16 cellular contexts compared by ENCODE assay signal in genomic region chr19:34017024-34017423, GRCh38.
"Had no signal": no experiment of that assay in that cellular context is flagged by ENCODE, and none has a peak within 500 bp of the region (broad histone marks: within the 10 kb centered on the region; RNA-seq: fewer than 3 reads in every experiment).

No MANE protein-coding gene starts in this region.

- H3K36me3 Mint-ChIP-seq: activated naive CD8-positive, alpha-beta T cell; immature natural killer cell; natural killer cell; stimulated activated memory B cell treated with anti-CD40 and anti-IgM and Interleukin-4, amounts not matched to agents 10 μg/mL and 1 μg/mL and 100 μg/mL, for 72 hours had no signal

- ATAC-seq: activated T-cell treated with anti-CD3 and anti-CD28 coated beads, Interleukin-2, amount 50 U/mL, for 72 hours; gastrocnemius medialis; heart left ventricle; natural killer cell; stimulated activated memory B cell treated with anti-CD40 and anti-IgM and Interleukin-4, amounts not matched to agents 10 μg/mL and 1 μg/mL and 100 μg/mL, for 72 hours; WTC11 had no signal

- H3K36me3 ChIP-seq: gastrocnemius medialis, heart left ventricle had no signal

- H3K4me3 ChIP-seq: gastrocnemius medialis, heart left ventricle had no signal

- H3K4me1 Mint-ChIP-seq: immature natural killer cell; natural killer cell; stimulated activated memory B cell treated with anti-CD40 and anti-IgM and Interleukin-4, amounts not matched to agents 10 μg/mL and 1 μg/mL and 100 μg/mL, for 72 hours; WTC11 had no signal

- H3K27ac Mint-ChIP-seq: activated naive CD8-positive, alpha-beta T cell; activated T-cell treated with anti-CD3 and anti-CD28 coated beads, Interleukin-2, amount 50 U/mL, for 72 hours; immature natural killer cell; natural killer cell; stimulated activated memory B cell treated with anti-CD40 and anti-IgM and Interleukin-4, amounts not matched to agents 10 μg/mL and 1 μg/mL and 100 μg/mL, for 72 hours; WTC11 had no signal

- FAIRE-seq: colon had no signal

- DNase-seq: activated CD4-positive, alpha-beta T cell treated with anti-CD3 and anti-CD28 coated beads for 4 hours; activated CD8-positive, alpha-beta memory T cell treated with anti-CD3 and anti-CD28 coated beads, Interleukin-2, amount 50 U/mL, for 48 hours; activated gamma-delta T cell; activated T-cell treated with anti-CD3 and anti-CD28 coated beads, Interleukin-2, amount 50 U/mL, for 72 hours; amniotic stem cell; erythroblast; gastrocnemius medialis; heart left ventricle; immature natural killer cell; mesendoderm; natural killer cell; nucleus accumbens had no signal

- H3K4me3 Mint-ChIP-seq: activated naive CD8-positive, alpha-beta T cell; activated T-cell treated with anti-CD3 and anti-CD28 coated beads, Interleukin-2, amount 50 U/mL, for 72 hours; immature natural killer cell; natural killer cell; stimulated activated memory B cell treated with anti-CD40 and anti-IgM and Interleukin-4, amounts not matched to agents 10 μg/mL and 1 μg/mL and 100 μg/mL, for 72 hours; WTC11 had no signal

- H3K9me3 ChIP-seq: gastrocnemius medialis had no signal

- H3K27ac ChIP-seq: gastrocnemius medialis, heart left ventricle had no signal

- H3K4me1 ChIP-seq: gastrocnemius medialis, heart left ventricle had no signal
